8 cellular contexts compared by ENCODE assay signal in genomic region chr6:33856655-33857054, GRCh38. TPM values are rescaled to one million over a fixed set of nuclear protein-coding genes. Genes with fewer than 3 reads are reported as not detected.
A peak's percentile ranks its signal among the peaks of the same experiment; 100 is the strongest.
DNase-seq lines count a peak whose midpoint lies in the region; ATAC-seq and TF ChIP-seq lines count a peak whose summit lies in the region.

No MANE protein-coding gene starts in this region.

- no peaks in the 10 kb centered on the region for H3K4me1 ChIP-seq in DND-41 (ENCODE audit: insufficient read depth, low read length)
- H3K4me1 ChIP-seq in esophagus muscularis mucosa, result peaks cover 0 to 6% (median 0%) of the 10 kb centered on the region in 4 donors

- intact Hi-C loops in Right ventricle myocardium superior (cut with DNase I), result no loop called here
- intact Hi-C loops in esophagus muscularis mucosa (cut with DNase I), result no loop called here

- TF ChIP-seq CTCF in DND-41 (IDR thresholded peaks at IDR 0.05; ENCODE audit: borderline replicate concordance, extremely low read depth, low read length, poor library complexity, severe bottlenecking), result no peak
- TF ChIP-seq CTCF in esophagus muscularis mucosa (IDR thresholded peaks at IDR 0.05), result no peak

- no peak for TF ChIP-seq EP300 in esophagus muscularis mucosa (IDR thresholded peaks at IDR 0.05)

- H3K9me3 ChIP-seq in DND-41 (ENCODE audit: insufficient read depth, low read length, severe bottlenecking) (no peaks in the 10 kb centered on the region), esophagus muscularis mucosa (no peaks in the 10 kb centered on the region)

- H3K4me3 ChIP-seq in DND-41 (ENCODE audit: low read depth in 1 of 2, low read length in 2 of 2) (no peak overlapping the region), esophagus muscularis mucosa (no peak overlapping the region)

- no peak for TF ChIP-seq POLR2A in esophagus muscularis mucosa (IDR thresholded peaks at IDR 0.05; ENCODE audit: low read depth)

- H3K79me2 ChIP-seq in DND-41 (ENCODE audit: insufficient read depth, low read length), result no peaks in the 10 kb centered on the region

- DNase-seq in DND-41, result peak; percentile 75
- DNase-seq in NK-92 treated with Interleukin-12 subunit alpha and Interleukin-12 subunit beta, amount 100 ng/mL, for 24 hours (lab: John Stamatoyannopoulos, UW), result peak; percentile 88
- DNase-seq in activated T-cell treated with anti-CD3 and anti-CD28 coated beads, Interleukin-2, amount 50 U/mL, for 1 hour, result peak; percentile 58
- peak; percentile 10 to 37 for DNase-seq in stimulated activated CD4-positive, alpha-beta T cell treated with anti-CD3 and anti-CD28 coated beads, Interleukin-15, amount 100 ng/mL, for 1 hour (ENCODE audit: low read depth in 1 of 2, low spot score in 1 of 2)
- DNase-seq in Right ventricle myocardium superior, result no peak
- no peak for DNase-seq in esophagus muscularis mucosa (ENCODE audit: extremely low spot score)
- no peak for DNase-seq in DMS79 treated with DMSO at 0.1 percent for 48 hours (lab: John Stamatoyannopoulos, UW)

- H4K20me1 ChIP-seq in DND-41 (ENCODE audit: insufficient read depth, low read length), result peaks cover 56% of the 10 kb centered on the region

- no peak overlapping the region for H2AFZ ChIP-seq in DND-41 (ENCODE audit: low read depth, low read length)

- WGBS in esophagus muscularis mucosa, result 87% methylated on average over 3 of the region's 5 CpGs

- H3K4me2 ChIP-seq in DND-41 (ENCODE audit: insufficient read depth, low read length), result no peak overlapping the region

- ATAC-seq in DND-41 (ENCODE audit: insufficient read depth, low read depth) (peak; percentile 93), Right ventricle myocardium superior (ENCODE audit: poor library complexity) (no peak), HG03095 (IDR thresholded peaks at IDR 0.05; ENCODE audit: unreplicated experiment) (no peak)

- H3K27ac ChIP-seq in DND-41 (ENCODE audit: low read length) (no peak overlapping the region), esophagus muscularis mucosa (replicated peaks in 1 of 4) (no peak overlapping the region)

- H3K27me3 ChIP-seq in DND-41 (ENCODE audit: insufficient read depth, low read length, poor library complexity), result peaks cover 44% of the 10 kb centered on the region
- peaks cover 0 to 79% (median 0%) of the 10 kb centered on the region in 4 donors for H3K27me3 ChIP-seq in esophagus muscularis mucosa

- no peak overlapping the region for H3K9ac ChIP-seq in DND-41 (ENCODE audit: low read depth, low read length)

- H3K36me3 ChIP-seq in DND-41 (ENCODE audit: insufficient read depth, low read length) (no peaks in the 10 kb centered on the region), esophagus muscularis mucosa (no peaks in the 10 kb centered on the region)

RNA-seq across cellular contexts. Expression of gene MLN, which starts 52.9 kb away (rescaled TPM):
- total RNA-seq in Right ventricle myocardium superior, result not detected
- not detected for total RNA-seq in esophagus muscularis mucosa

Comparison
In these comparisons a context has a peak if more than half of its experiments do, and no peak if none do; other contexts are left out.
1. DNase-seq: peak in DND-41 (single experiment), NK-92 treated with Interleukin-12 subunit alpha and Interleukin-12 subunit beta, amount 100 ng/mL, for 24 hours (single experiment), activated T-cell treated with anti-CD3 and anti-CD28 coated beads, Interleukin-2, amount 50 U/mL, for 1 hour (single experiment) and stimulated activated CD4-positive, alpha-beta T cell treated with anti-CD3 and anti-CD28 coated beads, Interleukin-15, amount 100 ng/mL, for 1 hour (2 of 2); none in Right ventricle myocardium superior (single experiment), esophagus muscularis mucosa (single experiment) and DMS79 treated with DMSO at 0.1 percent for 48 hours (single experiment).